ENCODE assay signal across 8 cellular contexts in the genomic region with DNA sequence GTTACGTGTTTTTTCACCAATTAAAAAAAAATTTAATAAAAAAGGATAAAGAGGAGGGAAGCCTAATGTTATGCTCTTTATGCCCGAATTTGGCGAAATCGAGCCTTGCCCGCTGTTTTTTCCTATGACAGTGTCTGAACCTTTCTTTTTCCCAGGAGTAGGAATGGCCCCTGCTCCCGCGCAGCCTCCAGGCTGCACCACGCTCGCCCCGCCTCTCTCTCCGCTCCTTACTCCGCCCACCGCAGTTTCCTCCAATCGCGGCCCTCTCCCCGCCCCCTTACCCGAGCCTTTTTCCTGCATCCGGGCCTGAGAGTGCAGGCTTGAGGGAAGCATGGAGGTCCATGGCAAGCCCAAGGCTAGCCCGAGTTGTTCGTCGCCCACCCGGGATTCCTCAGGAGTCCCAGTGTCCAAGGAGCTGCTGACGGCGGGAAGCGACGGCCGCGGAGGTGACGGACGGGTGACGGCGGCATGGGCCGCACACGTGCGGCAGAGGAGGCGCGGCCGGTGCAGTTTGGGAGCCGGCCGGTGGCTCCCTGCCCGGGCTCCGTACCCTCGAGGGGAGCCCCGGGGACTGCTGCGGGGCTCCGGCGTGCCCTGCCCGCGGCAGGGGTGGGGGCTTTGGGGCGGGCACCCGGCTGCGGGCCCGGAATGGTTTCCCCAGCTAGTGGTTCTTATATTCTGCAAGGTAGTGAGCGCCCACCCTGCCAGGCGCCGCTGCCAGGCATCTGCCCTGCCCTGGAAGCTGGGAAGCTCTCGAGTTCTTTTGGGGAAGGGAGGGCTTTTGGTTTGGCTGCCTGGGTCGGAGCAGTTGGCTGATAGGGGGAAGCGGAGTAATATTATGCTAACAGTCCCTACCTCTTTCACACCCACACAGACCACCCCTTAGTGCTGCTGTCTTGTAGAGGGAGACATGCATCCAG. TPM values are rescaled to one million over a fixed set of nuclear protein-coding genes. Genes with fewer than 3 reads are reported as not detected.
DNase-seq lines count a peak whose midpoint lies in the region; ATAC-seq and TF ChIP-seq lines count a peak whose summit lies in the region.

A gene with protein sequence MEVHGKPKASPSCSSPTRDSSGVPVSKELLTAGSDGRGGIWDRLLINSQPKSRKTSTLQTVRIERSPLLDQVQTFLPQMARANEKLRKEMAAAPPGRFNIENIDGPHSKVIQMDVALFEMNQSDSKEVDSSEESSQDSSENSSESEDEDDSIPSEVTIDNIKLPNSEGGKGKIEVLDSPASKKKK (plus strand): TSS at position 295 of the 920 bp plus-strand sequence. CDS start 37 bp downstream, at position 332.

- peak within 1 kb of the TSS; percentile 89 for H3K4me3 Mint-ChIP-seq in activated T-cell treated with anti-CD3 and anti-CD28 coated beads, Interleukin-2, amount 50 U/mL, for 4 hours

- peaks cover 10 to 28% (median 15%) of the 10 kb centered on the region in 3 donors for H3K4me1 ChIP-seq in esophagus squamous epithelium

- no peaks in the 10 kb centered on the region for H3K27me3 ChIP-seq in esophagus squamous epithelium

- DNase-seq in DMS53 treated with DMSO at 0.1 percent for 48 hours (lab: John Stamatoyannopoulos, UW; ENCODE audit: unreplicated experiment) (peak; percentile 95), KG1 (lab: John Stamatoyannopoulos, UW) (peak; percentile 55), esophagus squamous epithelium (lab: John Stamatoyannopoulos, UW) (peak; percentile 31), myocyte (ENCODE audit: low read depth) (peak; percentile 95)
- DNase-seq in activated T-cell treated with anti-CD3 and anti-CD28 coated beads, Interleukin-2, amount 50 U/mL, for 4 hours: peak; percentile 80
- DNase-seq in stimulated activated CD8-positive, alpha-beta memory T cell treated with anti-CD3 and anti-CD28 coated beads, Interleukin-7, amount 100 ng/mL, for 4 hours (ENCODE audit: low read depth in 2 of 2): peak; percentile 77 to 78

- intact Hi-C loops in esophagus squamous epithelium (cut with DNase I): no loop called here

- peaks cover 36% of the 10 kb centered on the region for H3K36me3 Mint-ChIP-seq in activated T-cell treated with anti-CD3 and anti-CD28 coated beads, Interleukin-2, amount 50 U/mL, for 4 hours (ENCODE audit: insufficient read depth)

- peaks cover 4% of the 10 kb centered on the region for H3K9me3 Mint-ChIP-seq in activated T-cell treated with anti-CD3 and anti-CD28 coated beads, Interleukin-2, amount 50 U/mL, for 4 hours

- no peaks in the 10 kb centered on the region for H3K9me3 ChIP-seq in esophagus squamous epithelium

- 0% methylated on average over 10 to 16 of the region's 59 CpGs for WGBS in esophagus squamous epithelium, 2 donors

- peak in 2 of 4 donors; percentile 42 to 59 for TF ChIP-seq POLR2A in esophagus squamous epithelium (IDR thresholded peaks at IDR 0.05)

- peaks cover 39% of the 10 kb centered on the region for H3K4me1 Mint-ChIP-seq in activated T-cell treated with anti-CD3 and anti-CD28 coated beads, Interleukin-2, amount 50 U/mL, for 4 hours (ENCODE audit: low read depth)

- peak within 1 kb of the TSS; percentile 64 to 96 (median 79) for H3K4me3 ChIP-seq in esophagus squamous epithelium

- peaks cover 0 to 26% (median 0%) of the 10 kb centered on the region in 3 donors for H3K36me3 ChIP-seq in esophagus squamous epithelium

- peak in 1 of 6 experiments; percentile 29 for TF ChIP-seq CTCF in esophagus squamous epithelium (IDR thresholded peaks at IDR 0.05)

- H3K27ac ChIP-seq in esophagus squamous epithelium: peak within 1 kb of the TSS; percentile 66 to 76 (median 76)

- no peaks in the 10 kb centered on the region for H3K27me3 Mint-ChIP-seq in activated T-cell treated with anti-CD3 and anti-CD28 coated beads, Interleukin-2, amount 50 U/mL, for 4 hours (ENCODE audit: low read depth)

- ATAC-seq in GM21723 (IDR thresholded peaks at IDR 0.05; ENCODE audit: unreplicated experiment): peak; percentile 97
- peak; percentile 98 to 99 for ATAC-seq in activated T-cell treated with anti-CD3 and anti-CD28 coated beads, Interleukin-2, amount 50 U/mL, for 4 hours

TF ChIP-seq in PFSK-1, 5 proteins besides CTCF, POLR2A, EP300 and RAD21:
- TF ChIP-seq, protein P1, sequence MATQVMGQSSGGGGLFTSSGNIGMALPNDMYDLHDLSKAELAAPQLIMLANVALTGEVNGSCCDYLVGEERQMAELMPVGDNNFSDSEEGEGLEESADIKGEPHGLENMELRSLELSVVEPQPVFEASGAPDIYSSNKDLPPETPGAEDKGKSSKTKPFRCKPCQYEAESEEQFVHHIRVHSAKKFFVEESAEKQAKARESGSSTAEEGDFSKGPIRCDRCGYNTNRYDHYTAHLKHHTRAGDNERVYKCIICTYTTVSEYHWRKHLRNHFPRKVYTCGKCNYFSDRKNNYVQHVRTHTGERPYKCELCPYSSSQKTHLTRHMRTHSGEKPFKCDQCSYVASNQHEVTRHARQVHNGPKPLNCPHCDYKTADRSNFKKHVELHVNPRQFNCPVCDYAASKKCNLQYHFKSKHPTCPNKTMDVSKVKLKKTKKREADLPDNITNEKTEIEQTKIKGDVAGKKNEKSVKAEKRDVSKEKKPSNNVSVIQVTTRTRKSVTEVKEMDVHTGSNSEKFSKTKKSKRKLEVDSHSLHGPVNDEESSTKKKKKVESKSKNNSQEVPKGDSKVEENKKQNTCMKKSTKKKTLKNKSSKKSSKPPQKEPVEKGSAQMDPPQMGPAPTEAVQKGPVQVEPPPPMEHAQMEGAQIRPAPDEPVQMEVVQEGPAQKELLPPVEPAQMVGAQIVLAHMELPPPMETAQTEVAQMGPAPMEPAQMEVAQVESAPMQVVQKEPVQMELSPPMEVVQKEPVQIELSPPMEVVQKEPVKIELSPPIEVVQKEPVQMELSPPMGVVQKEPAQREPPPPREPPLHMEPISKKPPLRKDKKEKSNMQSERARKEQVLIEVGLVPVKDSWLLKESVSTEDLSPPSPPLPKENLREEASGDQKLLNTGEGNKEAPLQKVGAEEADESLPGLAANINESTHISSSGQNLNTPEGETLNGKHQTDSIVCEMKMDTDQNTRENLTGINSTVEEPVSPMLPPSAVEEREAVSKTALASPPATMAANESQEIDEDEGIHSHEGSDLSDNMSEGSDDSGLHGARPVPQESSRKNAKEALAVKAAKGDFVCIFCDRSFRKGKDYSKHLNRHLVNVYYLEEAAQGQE (IDR thresholded peaks at IDR 0.05; ENCODE audit: insufficient read depth in 1 of 2, low read depth in 2 of 2, low read length in 2 of 2): peak in 1 of 2 experiments; percentile 17; a peak in 1 of 4 replicates
- TF ChIP-seq POLR2AphosphoS5 (IDR thresholded peaks at IDR 0.05; ENCODE audit: low read depth, low read length) (peak; percentile 97), FOXP2 (optimal IDR thresholded peaks at IDR 0.05; ENCODE audit: borderline replicate concordance, extremely low read depth, extremely low read length, insufficient read depth) (no peak), SIN3A (IDR thresholded peaks at IDR 0.05; ENCODE audit: borderline replicate concordance, insufficient read depth, low read length) (peak; percentile 70; the same call in 1 of the 2 replicates), TAF1 (IDR thresholded peaks at IDR 0.05; ENCODE audit: borderline replicate concordance, insufficient read depth, low read length) (peak; percentile 80)

RNA-seq across cellular contexts. Expression of the gene that starts here (rescaled TPM):
- 28.3 TPM for polyA plus RNA-seq in PFSK-1 (2012; ENCODE audit: insufficient read length, low read depth)
- total RNA-seq in activated T-cell treated with anti-CD3 and anti-CD28 coated beads, Interleukin-2, amount 50 U/mL, for 4 hours: 10 to 100 TPM; 36.8 to 39.0 (median 38.8) TPM
- total RNA-seq in esophagus squamous epithelium (1 to 10 TPM in 3 of 4 donors, under 1 TPM in 1; 0.76 to 9.3 (median 5.2) TPM), myocyte (3.9 and 6.1 TPM in 2 replicates)
- 9.8 TPM for polyA plus RNA-seq in myocyte (2012)

Comparison
In these comparisons a context has a peak if more than half of its experiments do, and no peak if none do; other contexts are left out.
1. Peak in every context shown above with its lines: DNase-seq, ATAC-seq, H3K4me3 ChIP-seq and H3K27ac ChIP-seq.
2. DNase-seq: peak in every context shown above with its lines; median percentile 95 in DMS53 treated with DMSO at 0.1 percent for 48 hours; 95 in myocyte; 80 in activated T-cell treated with anti-CD3 and anti-CD28 coated beads, Interleukin-2, amount 50 U/mL, for 4 hours; 78 in stimulated activated CD8-positive, alpha-beta memory T cell treated with anti-CD3 and anti-CD28 coated beads, Interleukin-7, amount 100 ng/mL, for 4 hours; 55 in KG1; 31 in esophagus squamous epithelium.